8 cellular contexts compared by ENCODE assay signal in genomic region chr16:14303654-14304394, GRCh38.
DNase-seq lines count a peak whose midpoint lies in the region; ATAC-seq and TF ChIP-seq lines count a peak whose summit lies in the region.

No MANE protein-coding gene starts in this region.

- H3K4me1 Mint-ChIP-seq in Calu3 (ENCODE audit: low read depth, unreplicated experiment) (peaks cover 23% of the 10 kb centered on the region), osteocyte (ENCODE audit: unreplicated experiment) (peaks cover 61% of the 10 kb centered on the region)

- peaks cover 14% of the 10 kb centered on the region; the same call in 1 of the 2 replicates for H3K36me3 ChIP-seq in OCI-LY7 (ENCODE audit: insufficient read depth, low read length)
- H3K36me3 ChIP-seq in esophagus (ENCODE audit: control insufficient read depth in 2 of 2, insufficient read depth in 2 of 2, low read length in 1 of 2): no peaks in the 10 kb centered on the region
- no peaks in the 10 kb centered on the region for H3K36me3 ChIP-seq in mucosa of descending colon (ENCODE audit: low read depth)

- H3K27me3 Mint-ChIP-seq in Calu3 (ENCODE audit: unreplicated experiment): no peaks in the 10 kb centered on the region
- H3K27me3 Mint-ChIP-seq in osteocyte (ENCODE audit: unreplicated experiment): no peaks in the 10 kb centered on the region

- H3K27ac ChIP-seq in OCI-LY7 (ENCODE audit: low read depth, low read length, poor library complexity, severe bottlenecking) (peak overlapping the region; percentile 94), esophagus (ENCODE audit: low read depth in 2 of 2, low read length in 1 of 2) (peak overlapping the region; percentile 16 to 72)

- H3K27me3 ChIP-seq in esophagus (ENCODE audit: control insufficient read depth in 1 of 2, insufficient read depth in 2 of 2, low read length in 2 of 2): no peaks in the 10 kb centered on the region

- H3K36me3 Mint-ChIP-seq in Calu3 (ENCODE audit: insufficient read depth, unreplicated experiment): peaks cover 25% of the 10 kb centered on the region
- no peaks in the 10 kb centered on the region for H3K36me3 Mint-ChIP-seq in osteocyte (ENCODE audit: unreplicated experiment)

- TF ChIP-seq CTCF in Calu3 (IDR thresholded peaks at IDR 0.05; ENCODE audit: unreplicated experiment) (no peak), OCI-LY7 (conservative IDR thresholded peaks at IDR 0.05; ENCODE audit: low read length) (0 out of 2 replicates have a peak, but pooled peaks have one; percentile 10), osteocyte (IDR thresholded peaks at IDR 0.05) (no peak), mucosa of descending colon (IDR thresholded peaks at IDR 0.05) (no peak)

- H3K27ac Mint-ChIP-seq in Calu3 (ENCODE audit: unreplicated experiment) (no peak overlapping the region), osteocyte (ENCODE audit: unreplicated experiment) (peak overlapping the region; percentile 56)

- H3K4me1 ChIP-seq in OCI-LY7 (ENCODE audit: insufficient read depth, low read length, poor library complexity, severe bottlenecking): peaks cover 63% of the 10 kb centered on the region
- peaks cover 11 to 17% of the 10 kb centered on the region in 2 donors for H3K4me1 ChIP-seq in esophagus (ENCODE audit: control insufficient read depth in 2 of 2, insufficient read depth in 2 of 2, low read length in 1 of 2)
- peaks cover 4% of the 10 kb centered on the region for H3K4me1 ChIP-seq in mucosa of descending colon (ENCODE audit: low read depth)

- no peaks in the 10 kb centered on the region for H3K9me3 ChIP-seq in OCI-LY7 (ENCODE audit: low read length)
- H3K9me3 ChIP-seq in esophagus (ENCODE audit: control insufficient read depth in 2 of 2, insufficient read depth in 1 of 2, low read depth in 1 of 2, low read length in 1 of 2): no peaks in the 10 kb centered on the region
- no peaks in the 10 kb centered on the region for H3K9me3 ChIP-seq in mucosa of descending colon

- WGBS in esophagus, 2 donors: 44 to 60% methylated on average over 30 of the region's 30 CpGs

- H4K20me1 ChIP-seq in OCI-LY7 (ENCODE audit: insufficient read depth, low read length): peaks cover 15% of the 10 kb centered on the region

- CTCF ChIA-PET in Calu3 (lab: Charles Lee) (interaction anchor here (0.6 to 0.8 kb wide), 3 partner anchors 201 to 1738 kb away, joined by 3 read pairs; no protein-coding TSS in a partner anchor), OCI-LY7 (lab: Charles Lee; ENCODE audit: unreplicated experiment) (interaction anchor here (0.5 to 1.0 kb wide), 4 partner anchors 10 to 149 kb away, joined by 3 to 4 read pairs (median 3); no protein-coding TSS in a partner anchor)

- no peak for DNase-seq in Calu3
- peak; percentile 46 for DNase-seq in OCI-LY7 (ENCODE audit: low spot score)
- DNase-seq in osteocyte (ENCODE audit: extremely low spot score, unreplicated experiment): no peak
- no peak for DNase-seq in OCI-M2 (lab: John Stamatoyannopoulos, UW; ENCODE audit: unreplicated experiment)
- DNase-seq in mucosa of descending colon: no peak
- DNase-seq in iPS-NIHi11 (ENCODE audit: low spot score): no peak
- no peak for DNase-seq in NCI-H2081 (lab: John Stamatoyannopoulos, UW)

- peak overlapping the region; percentile 99 for H3K4me3 ChIP-seq in OCI-LY7 (ENCODE audit: low read depth, low read length, poor library complexity, severe bottlenecking)
- H3K4me3 ChIP-seq in esophagus (ENCODE audit: low read depth in 1 of 2, low read length in 2 of 2): peak overlapping the region; percentile 78 to 87
- no peak overlapping the region for H3K4me3 ChIP-seq in mucosa of descending colon

- no peaks in the 10 kb centered on the region for H3K9me3 Mint-ChIP-seq in Calu3 (ENCODE audit: low read depth, unreplicated experiment)
- H3K9me3 Mint-ChIP-seq in osteocyte (ENCODE audit: unreplicated experiment): no peaks in the 10 kb centered on the region

- H3K4me2 ChIP-seq in OCI-LY7 (ENCODE audit: low read length): peak overlapping the region; percentile 93

- BruUV-seq in Calu3 (replicated peaks; lab: Mats Ljungman, UMichigan) (no TSS peak), OCI-LY7 (replicated peaks; lab: Mats Ljungman, UMichigan) (TSS peak; percentile 76)

- POLR2A ChIA-PET in OCI-LY7 (lab: Charles Lee): interaction anchor here (0.6 to 0.9 kb wide), 3 partner anchors 14 to 116 kb away, joined by 3 read pairs; no protein-coding TSS in a partner anchor

- intact Hi-C loops in Calu3 (cut with micrococcal nuclease; ENCODE audit: unreplicated experiment): loop anchor here (5.0 to 10.0 kb wide), 3 partner anchors 61 to 243 kb away; no protein-coding TSS in a partner anchor
- intact Hi-C loops in OCI-LY7 (cut with micrococcal nuclease; ENCODE audit: unreplicated experiment): no loop called here
- intact Hi-C loops in mucosa of descending colon (cut with DNase I, micrococcal nuclease): loop anchor here in 1 of 2 donors (5.0 kb wide), 1 partner anchor 223 kb away; no protein-coding TSS in a partner anchor

- peaks cover 67% of the 10 kb centered on the region for H3K79me2 ChIP-seq in OCI-LY7 (ENCODE audit: insufficient read depth, low read depth, low read length)

- H2AFZ ChIP-seq in OCI-LY7 (ENCODE audit: low read length): no peak overlapping the region

- H3K4me3 Mint-ChIP-seq in Calu3 (ENCODE audit: low read depth, unreplicated experiment) (peak overlapping the region; percentile 82), osteocyte (ENCODE audit: unreplicated experiment) (peak overlapping the region; percentile 81)

- no peak for ATAC-seq in mucosa of descending colon

- no peaks in the 10 kb centered on the region for H3K9me2 ChIP-seq in OCI-LY7 (ENCODE audit: insufficient read depth, low read length)
